Comparison of ENCODE assay signal across 1 cellular context in the genomic region with DNA sequence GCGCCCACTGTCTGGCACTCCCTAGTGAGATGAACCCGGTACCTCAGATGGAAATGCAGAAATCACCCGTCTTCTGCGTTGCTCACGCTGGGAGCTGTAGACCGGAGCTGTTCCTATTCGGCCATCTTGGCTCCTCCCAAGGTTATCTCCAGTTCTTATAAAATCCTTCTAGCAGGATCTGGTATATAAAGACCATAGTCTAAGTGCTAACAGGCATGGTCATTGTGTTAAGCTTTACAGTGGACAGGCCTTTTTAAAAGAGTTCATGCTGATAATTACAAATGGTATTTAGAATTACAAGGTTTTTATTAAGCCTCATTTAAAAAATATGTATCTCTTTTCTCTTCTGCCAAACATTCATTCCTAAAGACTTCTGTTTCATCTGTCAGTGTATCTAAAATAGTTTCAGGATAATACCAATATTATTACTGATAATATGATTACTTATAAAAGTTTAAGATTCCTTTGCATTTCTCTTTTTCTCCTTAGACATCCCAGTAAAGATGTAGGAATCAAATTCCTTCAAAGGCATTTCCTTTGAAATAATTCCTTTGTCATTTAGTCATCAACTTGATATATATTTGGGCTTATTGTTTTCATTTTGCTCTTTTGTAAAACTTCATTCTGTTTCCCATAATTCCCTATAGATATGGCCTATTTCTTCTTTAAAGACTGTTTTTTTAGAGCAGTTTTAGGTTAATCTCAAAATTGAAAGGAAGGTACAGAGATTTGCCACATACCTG.
TF ChIP-seq lines count a peak whose summit lies in the region.

No MANE protein-coding gene starts in this region.

TF ChIP-seq in IMR-90, 13 proteins besides CTCF, POLR2A, EP300 and RAD21 (continued from another document):
- TF ChIP-seq, protein P1, sequence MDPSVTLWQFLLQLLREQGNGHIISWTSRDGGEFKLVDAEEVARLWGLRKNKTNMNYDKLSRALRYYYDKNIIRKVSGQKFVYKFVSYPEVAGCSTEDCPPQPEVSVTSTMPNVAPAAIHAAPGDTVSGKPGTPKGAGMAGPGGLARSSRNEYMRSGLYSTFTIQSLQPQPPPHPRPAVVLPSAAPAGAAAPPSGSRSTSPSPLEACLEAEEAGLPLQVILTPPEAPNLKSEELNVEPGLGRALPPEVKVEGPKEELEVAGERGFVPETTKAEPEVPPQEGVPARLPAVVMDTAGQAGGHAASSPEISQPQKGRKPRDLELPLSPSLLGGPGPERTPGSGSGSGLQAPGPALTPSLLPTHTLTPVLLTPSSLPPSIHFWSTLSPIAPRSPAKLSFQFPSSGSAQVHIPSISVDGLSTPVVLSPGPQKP (IDR thresholded peaks at IDR 0.05; ENCODE audit: borderline replicate concordance, low read depth, low read length): no peak
- TF ChIP-seq BHLHE40 (IDR thresholded peaks at IDR 0.05; ENCODE audit: low read depth, low read length) (no peak), NFE2L2 (IDR thresholded peaks at IDR 0.05; ENCODE audit: low read depth, low read length) (no peak), RCOR1 (IDR thresholded peaks at IDR 0.05; ENCODE audit: insufficient replicate concordance, low read length) (no peak), MAZ (IDR thresholded peaks at IDR 0.05; ENCODE audit: borderline replicate concordance, low read depth, low read length) (no peak), CHD1 (IDR thresholded peaks at IDR 0.05; ENCODE audit: low read depth, low read length) (no peak), MAFK (IDR thresholded peaks at IDR 0.05; ENCODE audit: low read depth, low read length) (no peak), RFX5 (IDR thresholded peaks at IDR 0.05; ENCODE audit: low read depth, low read length) (no peak)
- TF ChIP-seq, protein P2, sequence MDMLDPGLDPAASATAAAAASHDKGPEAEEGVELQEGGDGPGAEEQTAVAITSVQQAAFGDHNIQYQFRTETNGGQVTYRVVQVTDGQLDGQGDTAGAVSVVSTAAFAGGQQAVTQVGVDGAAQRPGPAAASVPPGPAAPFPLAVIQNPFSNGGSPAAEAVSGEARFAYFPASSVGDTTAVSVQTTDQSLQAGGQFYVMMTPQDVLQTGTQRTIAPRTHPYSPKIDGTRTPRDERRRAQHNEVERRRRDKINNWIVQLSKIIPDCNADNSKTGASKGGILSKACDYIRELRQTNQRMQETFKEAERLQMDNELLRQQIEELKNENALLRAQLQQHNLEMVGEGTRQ (IDR thresholded peaks at IDR 0.05; ENCODE audit: low read depth, low read length): no peak
